In genomic region chr14:51398898-51399297, GRCh38 we compare ENCODE assay signal across 14 cellular contexts.
DNase-seq lines count a peak whose midpoint lies in the region; ATAC-seq and TF ChIP-seq lines count a peak whose summit lies in the region.
"Had no signal": no experiment of that assay in that cellular context is flagged by ENCODE, and none has a peak within 500 bp of the region (broad histone marks: within the 10 kb centered on the region; RNA-seq: fewer than 3 reads in every experiment).

No MANE protein-coding gene starts in this region.

- H3K36me3 Mint-ChIP-seq in type B pancreatic cell, result no peaks in the 10 kb centered on the region
- H3K36me3 Mint-ChIP-seq in activated naive CD8-positive, alpha-beta T cell treated with anti-CD3 and anti-CD28 coated beads, Interleukin-2, amount 50 U/mL, for 24 hours (ENCODE audit: low read depth), result no peaks in the 10 kb centered on the region

- DNase-seq in heart left ventricle (peak in 2 of 5 donors; percentile 34 to 36), Right ventricle myocardium inferior (ENCODE audit: missing footprints) (no peak), amniotic epithelial cell (ENCODE audit: low read depth) (peak; percentile 81), foreskin keratinocyte (peak; percentile 99 to 100), type B pancreatic cell (ENCODE audit: extremely low spot score, unreplicated experiment) (no peak), SIG-M5 (lab: John Stamatoyannopoulos, UW) (no peak), NCI-H524 treated with DMSO at 0.1 percent for 48 hours (lab: John Stamatoyannopoulos, UW) (no peak)
- DNase-seq in activated naive CD8-positive, alpha-beta T cell treated with anti-CD3 and anti-CD28 coated beads, Interleukin-2, amount 50 U/mL, for 24 hours, result no peak
- DNase-seq: 8988T; hypothalamus; NCI-H524; stimulated activated CD4-positive, alpha-beta T cell treated with anti-CD3 and anti-CD28 coated beads, Interleukin-2, amount 100 ng/mL, for 24 hours; T-helper 1 cell; tibial artery had no signal

- WGBS in heart left ventricle, 4 donors, result 74 to 81% (median 79%) methylated on average over 4 of the region's 4 CpGs

- H3K36me3 ChIP-seq in heart left ventricle, result no peaks in the 10 kb centered on the region
- H3K36me3 ChIP-seq: tibial artery had no signal

- H3K4me3 ChIP-seq in heart left ventricle, result no peak overlapping the region
- H3K4me3 ChIP-seq: tibial artery had no signal

- TF ChIP-seq CTCF in heart left ventricle (IDR thresholded peaks at IDR 0.05), result no peak
- TF ChIP-seq CTCF in foreskin keratinocyte (conservative IDR thresholded peaks at IDR 0.05), result peak; percentile 51
- TF ChIP-seq CTCF in type B pancreatic cell (conservative IDR thresholded peaks at IDR 0.05), result no peak

- ATAC-seq in heart left ventricle (peak in 3 of 4 donors; percentile 41 to 68 (median 55)), Right ventricle myocardium inferior (no peak), foreskin keratinocyte (peak; percentile 85)
- ATAC-seq in activated naive CD8-positive, alpha-beta T cell treated with anti-CD3 and anti-CD28 coated beads, Interleukin-2, amount 50 U/mL, for 24 hours, result no peak

- no peak for TF ChIP-seq POLR2A in heart left ventricle (IDR thresholded peaks at IDR 0.05)

- intact Hi-C loops in heart left ventricle (cut with DNase I), result loop anchor here in 2 of 10 donors (10.0 kb wide), 1 partner anchor 256 kb away; the partner anchor contains the start of gene FRMD6 (in 2 of the 2)
- intact Hi-C loops in Right ventricle myocardium inferior (cut with DNase I), result loop anchor here (5.0 to 10.0 kb wide), 3 partner anchors 67 to 256 kb away; partner anchors contain the start of gene FRMD6

- H3K27me3 ChIP-seq in heart left ventricle (no peaks in the 10 kb centered on the region), foreskin keratinocyte (no peaks in the 10 kb centered on the region)
- H3K27me3 ChIP-seq: tibial artery had no signal

- peak overlapping the region; percentile 2 for H3K4me3 Mint-ChIP-seq in type B pancreatic cell
- H3K4me3 Mint-ChIP-seq in activated naive CD8-positive, alpha-beta T cell treated with anti-CD3 and anti-CD28 coated beads, Interleukin-2, amount 50 U/mL, for 24 hours, result no peak overlapping the region

- H3K4me1 Mint-ChIP-seq in type B pancreatic cell (ENCODE audit: unreplicated experiment), result peaks cover 48% of the 10 kb centered on the region
- H3K4me1 Mint-ChIP-seq in activated naive CD8-positive, alpha-beta T cell treated with anti-CD3 and anti-CD28 coated beads, Interleukin-2, amount 50 U/mL, for 24 hours, result no peaks in the 10 kb centered on the region

- H3K27ac ChIP-seq in heart left ventricle (no peak overlapping the region), foreskin keratinocyte (peak overlapping the region; percentile 99)

- H3K27me3 Mint-ChIP-seq in type B pancreatic cell, result no peaks in the 10 kb centered on the region
- H3K27me3 Mint-ChIP-seq in activated naive CD8-positive, alpha-beta T cell treated with anti-CD3 and anti-CD28 coated beads, Interleukin-2, amount 50 U/mL, for 24 hours, result peaks cover 9% of the 10 kb centered on the region

- H3K9me3 ChIP-seq in heart left ventricle, result no peaks in the 10 kb centered on the region
- H3K9me3 ChIP-seq: tibial artery had no signal

- H3K9me3 Mint-ChIP-seq in type B pancreatic cell, result peaks cover 3% of the 10 kb centered on the region
- no peaks in the 10 kb centered on the region for H3K9me3 Mint-ChIP-seq in activated naive CD8-positive, alpha-beta T cell treated with anti-CD3 and anti-CD28 coated beads, Interleukin-2, amount 50 U/mL, for 24 hours

- peak overlapping the region; percentile 71 for H3K27ac Mint-ChIP-seq in type B pancreatic cell
- no peak overlapping the region for H3K27ac Mint-ChIP-seq in activated naive CD8-positive, alpha-beta T cell treated with anti-CD3 and anti-CD28 coated beads, Interleukin-2, amount 50 U/mL, for 24 hours

- H3K4me1 ChIP-seq in heart left ventricle, result peaks cover 0 to 61% (median 30%) of the 10 kb centered on the region in 12 donors
- peaks cover 52% of the 10 kb centered on the region for H3K4me1 ChIP-seq in foreskin keratinocyte

Comparison
In these comparisons a context has a peak if more than half of its experiments do, and no peak if none do; other contexts are left out.
1. ATAC-seq: peak in heart left ventricle (3 of 4) and foreskin keratinocyte (single experiment); none in Right ventricle myocardium inferior (single experiment) and activated naive CD8-positive, alpha-beta T cell treated with anti-CD3 and anti-CD28 coated beads, Interleukin-2, amount 50 U/mL, for 24 hours (single experiment).
2. DNase-seq: peak in amniotic epithelial cell (single experiment) and foreskin keratinocyte (2 of 2); none in Right ventricle myocardium inferior (single experiment), type B pancreatic cell (single experiment), activated naive CD8-positive, alpha-beta T cell treated with anti-CD3 and anti-CD28 coated beads, Interleukin-2, amount 50 U/mL, for 24 hours (single experiment), SIG-M5 (single experiment) and NCI-H524 treated with DMSO at 0.1 percent for 48 hours (single experiment).